In genomic region chr5:54186912-54187445, GRCh38 we compare ENCODE assay signal across 21 cellular contexts.
DNase-seq lines count a peak whose midpoint lies in the region; ATAC-seq, FAIRE-seq and TF ChIP-seq lines count a peak whose summit lies in the region.
"Had no signal": no experiment of that assay in that cellular context is flagged by ENCODE, and none has a peak within 500 bp of the region (broad histone marks: within the 10 kb centered on the region; RNA-seq: fewer than 3 reads in every experiment).

No MANE protein-coding gene starts in this region.

- intact Hi-C loops in Right ventricle myocardium inferior (cut with DNase I): no loop called here
- intact Hi-C loops in heart left ventricle (cut with DNase I): no loop called here
- intact Hi-C loops in pancreas (cut with DNase I): no loop called here

- H3K4me1 ChIP-seq in right atrium auricular region (no peaks in the 10 kb centered on the region), heart left ventricle (peaks cover 0 to 41% (median 16%) of the 10 kb centered on the region in 12 donors), pancreas (peaks cover 0 to 2% (median 0%) of the 10 kb centered on the region in 3 donors)
- H3K4me1 ChIP-seq: A549, BE2C had no signal

- TF ChIP-seq CTCF in right atrium auricular region (IDR thresholded peaks at IDR 0.05) (no peak), heart left ventricle (IDR thresholded peaks at IDR 0.05) (no peak), pancreas (IDR thresholded peaks at IDR 0.05) (no peak)

- H3K9me3 ChIP-seq in right atrium auricular region: no peaks in the 10 kb centered on the region
- no peaks in the 10 kb centered on the region for H3K9me3 ChIP-seq in heart left ventricle
- no peaks in the 10 kb centered on the region for H3K9me3 ChIP-seq in pancreas
- H3K9me3 ChIP-seq: A549, ascending aorta, BE2C, esophagus squamous epithelium, Peyer's patch had no signal

- H3K27me3 ChIP-seq in right atrium auricular region (no peaks in the 10 kb centered on the region), heart left ventricle (no peaks in the 10 kb centered on the region), pancreas (no peaks in the 10 kb centered on the region)
- H3K27me3 ChIP-seq: ascending aorta, BE2C, esophagus squamous epithelium, Peyer's patch had no signal

- H3K36me3 ChIP-seq in right atrium auricular region (no peaks in the 10 kb centered on the region), heart left ventricle (no peaks in the 10 kb centered on the region), pancreas (no peaks in the 10 kb centered on the region)
- H3K36me3 ChIP-seq: ascending aorta, BE2C, esophagus squamous epithelium, Peyer's patch had no signal

- H3K4me3 ChIP-seq in right atrium auricular region (no peak overlapping the region), heart left ventricle (no peak overlapping the region), pancreas (no peak overlapping the region)
- H3K4me3 ChIP-seq: A549, ascending aorta, esophagus squamous epithelium, Peyer's patch had no signal

- ATAC-seq in Right ventricle myocardium inferior (peak; percentile 54), heart left ventricle (peak; percentile 61 to 71 (median 68)), pancreas (peak in 3 of 4 donors; percentile 37 to 56 (median 51)), HG03025 (IDR thresholded peaks at IDR 0.05; ENCODE audit: low FRiP score, unreplicated experiment) (no peak)
- ATAC-seq: A549, left colon had no signal

- H3K27ac ChIP-seq in right atrium auricular region (no peak overlapping the region), heart left ventricle (no peak overlapping the region), pancreas (no peak overlapping the region)
- H3K27ac ChIP-seq: A549, ascending aorta, esophagus squamous epithelium, HL-60, Peyer's patch had no signal

- no peak for FAIRE-seq in pancreas (lab: Jason Lieb, UNC)
- FAIRE-seq: A549, urothelium cell line had no signal

- 59 to 76% (median 73%) methylated on average over 2 of the region's 2 CpGs for WGBS in heart left ventricle, 4 donors
- WGBS in pancreas, 2 donors: 74 to 79% methylated on average over 2 of the region's 2 CpGs

- no peak for TF ChIP-seq POLR2A in heart left ventricle (IDR thresholded peaks at IDR 0.05)

- DNase-seq in Right ventricle myocardium inferior (ENCODE audit: missing footprints): peak; percentile 69
- no peak for DNase-seq in right atrium auricular region (ENCODE audit: low spot score)
- peak; percentile 84 for DNase-seq in NCI-H69 (lab: John Stamatoyannopoulos, UW)
- DNase-seq in heart left ventricle: peak; percentile 12 to 51 (median 36)
- DNase-seq in pancreas: peak in 3 of 6 donors; percentile 11 to 58 (median 32)
- DNase-seq in T1000 (lab: John Stamatoyannopoulos, UW): no peak
- DNase-seq in stimulated activated CD4-positive, alpha-beta T cell treated with anti-CD3 and anti-CD28 coated beads, Interleukin-4, amount 100 ng/mL, for 24 hours: no peak
- DNase-seq: activated CD4-positive, alpha-beta T cell treated with anti-CD3 and anti-CD28 coated beads, Interleukin-2, amount 10 ng/mL, durations not matched to agents 7 days and 5 days; BE2C; effector CD8-positive, alpha-beta T cell; esophagus squamous epithelium; GOT3; IMR-90; left colon; midbrain; Peyer's patch had no signal

Comparison
In these comparisons a context has a peak if more than half of its experiments do, and no peak if none do; other contexts are left out.
1. DNase-seq: peak in Right ventricle myocardium inferior (single experiment), NCI-H69 (single experiment) and heart left ventricle (5 of 5); none in right atrium auricular region (single experiment), T1000 (single experiment) and stimulated activated CD4-positive, alpha-beta T cell treated with anti-CD3 and anti-CD28 coated beads, Interleukin-4, amount 100 ng/mL, for 24 hours (single experiment).